ENCODE assay signal across 20 cellular contexts in the genomic region with DNA sequence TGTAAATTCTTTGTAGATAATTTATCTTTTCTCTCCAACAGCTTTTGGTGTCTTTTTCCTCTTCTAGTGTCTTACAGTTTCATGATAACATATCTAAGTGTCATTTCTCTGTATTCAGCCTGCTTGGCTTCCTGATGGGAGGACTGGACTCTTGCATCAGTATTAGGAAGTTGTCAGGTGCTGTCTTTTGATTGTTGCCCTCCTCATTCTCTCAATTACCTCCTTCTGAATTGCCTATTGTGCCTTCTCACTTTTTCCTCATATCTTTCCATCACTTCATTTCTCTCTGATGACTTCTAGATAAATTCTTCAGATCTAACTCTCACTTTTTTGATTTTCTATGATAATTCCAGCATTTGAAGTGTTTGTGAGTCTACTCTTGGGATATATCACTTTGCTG.
"Had no signal": no experiment of that assay in that cellular context is flagged by ENCODE, and none has a peak within 500 bp of the region (broad histone marks: within the 10 kb centered on the region; RNA-seq: fewer than 3 reads in every experiment).

No MANE protein-coding gene starts in this region.

- H3K9me3 ChIP-seq: left ventricle myocardium inferior, neutrophil, psoas muscle, sigmoid colon, spleen, suprapubic skin, thoracic aorta, tibial artery, upper lobe of right lung had no signal

- H3K9me3 Mint-ChIP-seq: natural killer cell; nephron progenitor cell; neural progenitor cell; stimulated activated effector memory CD8-positive, alpha-beta T cell treated with anti-CD3 and anti-CD28 coated beads, Interleukin-12 subunit alpha, Interleukin-12 subunit beta, amount 100 ng/mL, for 72 hours had no signal

- H3K27me3 ChIP-seq: neural progenitor cell, neutrophil, sigmoid colon, suprapubic skin, tibial artery, upper lobe of right lung had no signal

- H3K9ac ChIP-seq: neural progenitor cell, parathyroid adenoma had no signal

- H3K4me3 ChIP-seq: left ventricle myocardium inferior, lung, neural progenitor cell, psoas muscle, sigmoid colon, spleen, suprapubic skin, thoracic aorta, tibial artery, upper lobe of right lung had no signal

- H3K4me2 ChIP-seq: neural progenitor cell had no signal

- H3K4me1 ChIP-seq: neural progenitor cell, parathyroid adenoma, psoas muscle, sigmoid colon, spleen, suprapubic skin, tibial artery, upper lobe of right lung had no signal

- DNase-seq: naive B cell; natural killer cell; stimulated activated CD4-positive, alpha-beta T cell treated with anti-CD3 and anti-CD28 coated beads, Interleukin-4, amount 100 ng/mL, for 24 hours; stimulated activated naive CD4-positive, alpha-beta T cell had no signal

- H3K4me3 Mint-ChIP-seq: mesothelial cell of epicardium; naive B cell; natural killer cell; nephron progenitor cell; stimulated activated effector memory CD8-positive, alpha-beta T cell treated with anti-CD3 and anti-CD28 coated beads, Interleukin-12 subunit alpha, Interleukin-12 subunit beta, amount 100 ng/mL, for 72 hours; stimulated activated naive CD8-positive, alpha-beta T cell treated with anti-CD3 and anti-CD28 coated beads, Interleukin-15, Interleukin-2, amounts not matched to agents 100 ng/mL and 50 ng/mL, for 24 hours had no signal

- H3K79me2 ChIP-seq: parathyroid adenoma had no signal

- H3K27ac Mint-ChIP-seq: mesothelial cell of epicardium; naive B cell; natural killer cell; nephron progenitor cell; neural progenitor cell; stimulated activated effector memory CD8-positive, alpha-beta T cell treated with anti-CD3 and anti-CD28 coated beads, Interleukin-12 subunit alpha, Interleukin-12 subunit beta, amount 100 ng/mL, for 72 hours; stimulated activated naive CD8-positive, alpha-beta T cell treated with anti-CD3 and anti-CD28 coated beads, Interleukin-15, Interleukin-2, amounts not matched to agents 100 ng/mL and 50 ng/mL, for 24 hours had no signal

- H3K36me3 Mint-ChIP-seq: naive B cell; natural killer cell; neural progenitor cell; stimulated activated effector memory CD8-positive, alpha-beta T cell treated with anti-CD3 and anti-CD28 coated beads, Interleukin-12 subunit alpha, Interleukin-12 subunit beta, amount 100 ng/mL, for 72 hours had no signal

- H3K4me1 Mint-ChIP-seq: naive B cell; natural killer cell; stimulated activated effector memory CD8-positive, alpha-beta T cell treated with anti-CD3 and anti-CD28 coated beads, Interleukin-12 subunit alpha, Interleukin-12 subunit beta, amount 100 ng/mL, for 72 hours had no signal

- H3K36me3 ChIP-seq: left ventricle myocardium inferior, neural progenitor cell, neutrophil, sigmoid colon, spleen, suprapubic skin, thoracic aorta, tibial artery, upper lobe of right lung had no signal
